ENCODE assay signal across 1 cellular context in the genomic region with DNA sequence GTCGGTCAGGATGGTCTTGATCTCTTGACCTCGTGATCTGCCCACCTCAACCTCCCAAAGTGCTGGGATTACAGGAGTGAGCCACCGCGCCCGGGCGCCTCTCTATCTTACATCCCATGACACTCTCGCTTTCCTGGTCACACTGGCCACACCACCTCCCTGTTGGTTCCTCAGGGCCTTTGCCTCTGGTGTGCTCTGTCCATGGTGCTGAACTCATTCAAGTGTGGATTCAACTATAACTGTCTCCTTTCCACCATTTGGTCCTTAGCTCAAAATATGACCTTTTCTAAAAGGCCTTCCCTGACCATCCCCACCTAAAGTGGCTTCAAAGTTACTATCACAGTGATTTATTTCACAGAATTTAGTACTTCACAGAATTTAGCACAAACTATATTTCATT.
A peak's percentile ranks its signal among the peaks of the same experiment; 100 is the strongest.
TF ChIP-seq lines count a peak whose summit lies in the region.

No MANE protein-coding gene starts in this region.

TF ChIP-seq in HCT116, 20 proteins besides CTCF, POLR2A, EP300 and RAD21 (continued from another document):
- TF ChIP-seq, protein P1, sequence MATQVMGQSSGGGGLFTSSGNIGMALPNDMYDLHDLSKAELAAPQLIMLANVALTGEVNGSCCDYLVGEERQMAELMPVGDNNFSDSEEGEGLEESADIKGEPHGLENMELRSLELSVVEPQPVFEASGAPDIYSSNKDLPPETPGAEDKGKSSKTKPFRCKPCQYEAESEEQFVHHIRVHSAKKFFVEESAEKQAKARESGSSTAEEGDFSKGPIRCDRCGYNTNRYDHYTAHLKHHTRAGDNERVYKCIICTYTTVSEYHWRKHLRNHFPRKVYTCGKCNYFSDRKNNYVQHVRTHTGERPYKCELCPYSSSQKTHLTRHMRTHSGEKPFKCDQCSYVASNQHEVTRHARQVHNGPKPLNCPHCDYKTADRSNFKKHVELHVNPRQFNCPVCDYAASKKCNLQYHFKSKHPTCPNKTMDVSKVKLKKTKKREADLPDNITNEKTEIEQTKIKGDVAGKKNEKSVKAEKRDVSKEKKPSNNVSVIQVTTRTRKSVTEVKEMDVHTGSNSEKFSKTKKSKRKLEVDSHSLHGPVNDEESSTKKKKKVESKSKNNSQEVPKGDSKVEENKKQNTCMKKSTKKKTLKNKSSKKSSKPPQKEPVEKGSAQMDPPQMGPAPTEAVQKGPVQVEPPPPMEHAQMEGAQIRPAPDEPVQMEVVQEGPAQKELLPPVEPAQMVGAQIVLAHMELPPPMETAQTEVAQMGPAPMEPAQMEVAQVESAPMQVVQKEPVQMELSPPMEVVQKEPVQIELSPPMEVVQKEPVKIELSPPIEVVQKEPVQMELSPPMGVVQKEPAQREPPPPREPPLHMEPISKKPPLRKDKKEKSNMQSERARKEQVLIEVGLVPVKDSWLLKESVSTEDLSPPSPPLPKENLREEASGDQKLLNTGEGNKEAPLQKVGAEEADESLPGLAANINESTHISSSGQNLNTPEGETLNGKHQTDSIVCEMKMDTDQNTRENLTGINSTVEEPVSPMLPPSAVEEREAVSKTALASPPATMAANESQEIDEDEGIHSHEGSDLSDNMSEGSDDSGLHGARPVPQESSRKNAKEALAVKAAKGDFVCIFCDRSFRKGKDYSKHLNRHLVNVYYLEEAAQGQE (IDR thresholded peaks at IDR 0.05; ENCODE audit: low read depth) = peak; percentile 51
- TF ChIP-seq CBX3 (IDR thresholded peaks at IDR 0.05; ENCODE audit: low read depth) (no peak), ELF1 (IDR thresholded peaks at IDR 0.05; ENCODE audit: borderline replicate concordance, low read depth) (no peak), POLR2AphosphoS5 (IDR thresholded peaks at IDR 0.05; ENCODE audit: low read depth, low read length) (no peak), SRF (IDR thresholded peaks at IDR 0.05; ENCODE audit: low read depth) (no peak), TCF7L2 (IDR thresholded peaks at IDR 0.05; ENCODE audit: borderline replicate concordance, extremely low read depth, insufficient read depth, insufficient read length) (no peak), SP1 (IDR thresholded peaks at IDR 0.05; ENCODE audit: low read depth) (no peak)
- TF ChIP-seq, protein P2, sequence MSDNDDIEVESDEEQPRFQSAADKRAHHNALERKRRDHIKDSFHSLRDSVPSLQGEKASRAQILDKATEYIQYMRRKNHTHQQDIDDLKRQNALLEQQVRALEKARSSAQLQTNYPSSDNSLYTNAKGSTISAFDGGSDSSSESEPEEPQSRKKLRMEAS (IDR thresholded peaks at IDR 0.05) = no peak
